In genomic region chr5:91178461-91178860, GRCh38 we compare ENCODE assay signal across 21 cellular contexts.
DNase-seq lines count a peak whose midpoint lies in the region; ATAC-seq and TF ChIP-seq lines count a peak whose summit lies in the region.
"Had no signal": no experiment of that assay in that cellular context is flagged by ENCODE, and none has a peak within 500 bp of the region (broad histone marks: within the 10 kb centered on the region; RNA-seq: fewer than 3 reads in every experiment).

No MANE protein-coding gene starts in this region.

- peak overlapping the region; percentile 6 to 58; a peak in 3 of 4 replicates for H4K8ac ChIP-seq in IMR-90 (ENCODE audit: low read depth in 2 of 2, low read length in 2 of 2)

- TF ChIP-seq CTCF in IMR-90 (conservative IDR thresholded peaks at IDR 0.05; ENCODE audit: low read depth, low read length) = no peak

- H3K4me1 ChIP-seq in IMR-90 (ENCODE audit: control insufficient read depth, insufficient read depth, low read length) = peaks cover 12% of the 10 kb centered on the region
- peaks cover 24% of the 10 kb centered on the region for H3K4me1 ChIP-seq in skeletal muscle satellite cell (ENCODE audit: control insufficient read depth, insufficient read depth, low read length)
- H3K4me1 ChIP-seq: parathyroid adenoma had no signal

- no TSS peak for BruUV-seq in IMR-90 (replicated peaks; lab: Mats Ljungman, UMichigan)

- H3K27ac Mint-ChIP-seq in T-cell = no peak overlapping the region
- H3K27ac Mint-ChIP-seq: activated naive CD8-positive, alpha-beta T cell had no signal

- intact Hi-C loops in IMR-90 (cut with micrococcal nuclease) = loop anchor here (5.0 kb wide), 2 partner anchors 51 to 204 kb away; partner anchors contain the start of gene ARRDC3

- no peak overlapping the region for H2AFZ ChIP-seq in IMR-90 (replicated peaks; ENCODE audit: low read length, poor library complexity)
- H2AFZ ChIP-seq: parathyroid adenoma had no signal

- H3K23ac ChIP-seq in IMR-90 (ENCODE audit: low read depth, low read length) = peak overlapping the region; percentile 33; the same call in 1 of the 2 replicates

- H3K4me3 ChIP-seq in IMR-90 (ENCODE audit: insufficient read depth, low read depth, low read length) (no peak overlapping the region), skeletal muscle satellite cell (ENCODE audit: low read length) (no peak overlapping the region)
- H3K4me3 ChIP-seq: skin epidermis, thoracic aorta had no signal

- H4K91ac ChIP-seq in IMR-90 (ENCODE audit: insufficient read depth, low read depth, low read length) = no peak overlapping the region

- peak overlapping the region; percentile 9 for H2BK5ac ChIP-seq in IMR-90 (ENCODE audit: low read depth, low read length, poor library complexity, severe bottlenecking)

- in situ Hi-C loops in IMR-90 (cut with MboI; ENCODE audit: low sequenced_read_pairs) = no loop called here

- H2BK20ac ChIP-seq in IMR-90 (ENCODE audit: low read depth, low read length) = no peak overlapping the region; the same call in 1 of the 2 replicates

- H3K9me1 ChIP-seq in IMR-90 (ENCODE audit: insufficient read depth, low read length) = 0 out of 2 replicates have a peak, but pooled peaks cover 3% of the 10 kb centered on the region

- CTCF ChIA-PET in IMR-90 (lab: Yijun Ruan, JAX) (interaction anchor here (1.1 kb wide), 1 partner anchor 53 kb away, joined by 3 read pairs; no protein-coding TSS in a partner anchor), T-cell (lab: Charles Lee) (interaction anchor here in 1 of 2 donors (0.7 kb wide), 1 partner anchor 37 kb away, joined by 3 read pairs; no protein-coding TSS in a partner anchor)

- H2AK5ac ChIP-seq in IMR-90 (ENCODE audit: low read depth, low read length) = no peak overlapping the region

- H3K4me2 ChIP-seq in IMR-90 (ENCODE audit: low read depth, low read length) (no peak overlapping the region; the same call in 1 of the 2 replicates), skeletal muscle satellite cell (ENCODE audit: low read length) (no peak overlapping the region)

- no peak for TF ChIP-seq POLR2A in IMR-90 (IDR thresholded peaks at IDR 0.05; ENCODE audit: low read depth, low read length)

- no peaks in the 10 kb centered on the region for H3K27me3 Mint-ChIP-seq in T-cell
- H3K27me3 Mint-ChIP-seq: activated naive CD8-positive, alpha-beta T cell had no signal

- no peak overlapping the region for H3K4me3 Mint-ChIP-seq in T-cell
- H3K4me3 Mint-ChIP-seq: activated naive CD8-positive, alpha-beta T cell; CD14-positive monocyte had no signal

- H3K36me3 ChIP-seq in IMR-90 (ENCODE audit: control insufficient read depth, insufficient read depth, low read length) = no peaks in the 10 kb centered on the region
- H3K36me3 ChIP-seq in skeletal muscle satellite cell (ENCODE audit: insufficient read depth, low read length) = no peaks in the 10 kb centered on the region
- H3K36me3 ChIP-seq: thoracic aorta had no signal

- peak overlapping the region; percentile 25; the same call in 1 of the 2 replicates for H2BK120ac ChIP-seq in IMR-90 (ENCODE audit: low read depth, low read length)

- H3K9me3 ChIP-seq in IMR-90 (ENCODE audit: control insufficient read depth, insufficient read depth, low read length) (no peaks in the 10 kb centered on the region), skeletal muscle satellite cell (replicated peaks; ENCODE audit: low read length) (no peaks in the 10 kb centered on the region)
- H3K9me3 ChIP-seq: thoracic aorta had no signal

- H3K18ac ChIP-seq in IMR-90 (ENCODE audit: low read depth, low read length) = peak overlapping the region; percentile 82; the same call in 1 of the 2 replicates

- peak overlapping the region; percentile 54; the same call in 1 of the 2 replicates for H4K5ac ChIP-seq in IMR-90 (ENCODE audit: low read depth, low read length)

- H3K9ac ChIP-seq in IMR-90 (ENCODE audit: low read depth, low read length) = no peak overlapping the region
- peak overlapping the region; percentile 22 for H3K9ac ChIP-seq in skeletal muscle satellite cell (ENCODE audit: low read depth, low read length)
- H3K9ac ChIP-seq: parathyroid adenoma had no signal

- POLR2A ChIA-PET in IMR-90 (lab: Charles Lee; ENCODE audit: unreplicated experiment) = no interaction called here
- POLR2A ChIA-PET in T-cell (lab: Charles Lee) = no interaction called here

- no peak overlapping the region; the same call in 1 of the 2 replicates for H3K27ac ChIP-seq in IMR-90 (ENCODE audit: insufficient read depth, low read length)
- H3K27ac ChIP-seq: parathyroid adenoma, VCaP had no signal

- H3K79me1 ChIP-seq in IMR-90 (ENCODE audit: low read depth in 1 of 2, low read length in 2 of 2) = no peaks in the 10 kb centered on the region

- H3K36me3 Mint-ChIP-seq in T-cell = no peaks in the 10 kb centered on the region
- H3K36me3 Mint-ChIP-seq: activated naive CD8-positive, alpha-beta T cell; CD14-positive monocyte had no signal

- H3K27me3 ChIP-seq in IMR-90 (ENCODE audit: control insufficient read depth, insufficient read depth, low read length) (no peaks in the 10 kb centered on the region), skeletal muscle satellite cell (ENCODE audit: control insufficient read depth, insufficient read depth, low read length) (no peaks in the 10 kb centered on the region)

- 0 out of 2 replicates have a peak overlapping the region, but pooled peaks have one; percentile 0 for H3K56ac ChIP-seq in IMR-90 (ENCODE audit: extremely low read depth, insufficient read depth, low read length)

- ATAC-seq in IMR-90 (ENCODE audit: low read depth) (no peak), T-cell (replicated peaks in 1 of 4) (no peak)

- no peak overlapping the region; the same call in 1 of the 2 replicates for H3K4ac ChIP-seq in IMR-90 (ENCODE audit: low read depth, low read length)

- no peak for TF ChIP-seq RAD21 in IMR-90 (IDR thresholded peaks at IDR 0.05; ENCODE audit: low read length)

- H4K20me1 ChIP-seq in IMR-90 (ENCODE audit: insufficient read depth, low read length) = no peaks in the 10 kb centered on the region

- DNase-seq in EH (ENCODE audit: low read depth) (peak; percentile 38), IMR-90 (peak; percentile 64), fibroblast of peridontal ligament (ENCODE audit: extremely low read depth) (peak; percentile 59), medulla oblongata (ENCODE audit: extremely low spot score) (no peak), T-cell (no peak), dermis blood vessel endothelial cell (no peak)
- DNase-seq: activated CD4-positive, alpha-beta T cell treated with anti-CD3 and anti-CD28 coated beads, Interleukin-2, amount 50 U/mL, for 48 hours; activated T-cell treated with anti-CD3 and anti-CD28 coated beads, Interleukin-2, amount 50 U/mL, for 1 hour; DMS153; effector CD4-positive, alpha-beta T cell; KG1; NCI-H1105 treated with DMSO at 0.1 percent for 48 hours; NCI-H2171; stimulated activated CD4-positive, alpha-beta T cell treated with anti-CD3 and anti-CD28 coated beads, Interleukin-4, amount 100 ng/mL, for 24 hours had no signal

- H3K14ac ChIP-seq in IMR-90 (replicated peaks; ENCODE audit: low read depth, low read length) = no peak overlapping the region; the same call in 1 of the 2 replicates

- dilution Hi-C loops in IMR-90 (cut with HindIII; ENCODE audit: low sequenced_read_pairs, unreplicated experiment) = no loop called here

- H2AK9ac ChIP-seq in IMR-90 (replicated peaks; ENCODE audit: low read depth, low read length, poor library complexity) = no peak overlapping the region

- H3K4me1 Mint-ChIP-seq in T-cell = peaks cover 0 to 10% (median 5%) of the 10 kb centered on the region in 3 donors

- WGBS in IMR-90 (ENCODE audit: extremely low coverage in 2 of 2, insufficient read length in 1 of 2), 2 experiments = no CpG with 5 or more reads among the region's 2 CpGs

- H3K9me3 Mint-ChIP-seq in T-cell = no peaks in the 10 kb centered on the region

- peak overlapping the region; percentile 70; the same call in 2 of the 3 replicates for H2BK15ac ChIP-seq in IMR-90 (ENCODE audit: low read depth, low read length)

TF ChIP-seq in IMR-90, 13 proteins besides CTCF, POLR2A, EP300 and RAD21:
- TF ChIP-seq USF2 (IDR thresholded peaks at IDR 0.05; ENCODE audit: low read depth, low read length) = no peak
- TF ChIP-seq NFE2L2 (IDR thresholded peaks at IDR 0.05; ENCODE audit: low read depth, low read length) = no peak
- no peak for TF ChIP-seq MAZ (IDR thresholded peaks at IDR 0.05; ENCODE audit: borderline replicate concordance, low read depth, low read length)
- no peak for TF ChIP-seq RCOR1 (IDR thresholded peaks at IDR 0.05; ENCODE audit: insufficient replicate concordance, low read length)
- 0 out of 2 replicates have a peak, but pooled peaks have one; percentile 1 for TF ChIP-seq CEBPB (IDR thresholded peaks at IDR 0.05; ENCODE audit: low read depth, low read length)
- TF ChIP-seq SMC3 (IDR thresholded peaks at IDR 0.05; ENCODE audit: low read depth, low read length) = no peak
- no peak for TF ChIP-seq ELK1 (IDR thresholded peaks at IDR 0.05; ENCODE audit: borderline replicate concordance, low read depth, low read length)
- no peak for TF ChIP-seq MAFK (IDR thresholded peaks at IDR 0.05; ENCODE audit: low read depth, low read length)
- no peak for TF ChIP-seq BHLHE40 (IDR thresholded peaks at IDR 0.05; ENCODE audit: low read depth, low read length)
TF ChIP-seq in IMR-90: peak in this region for 1.

Comparison
In these comparisons a context has a peak if more than half of its experiments do, and no peak if none do; other contexts are left out.
1. DNase-seq: peak in EH (single experiment), IMR-90 (single experiment) and fibroblast of peridontal ligament (single experiment); none in medulla oblongata (single experiment), T-cell (0 of 34) and dermis blood vessel endothelial cell (single experiment).